ENCODE assay signal across 8 cellular contexts in genomic region chr6:127266178-127266891, GRCh38. TPM values are rescaled to one million over a fixed set of nuclear protein-coding genes. Genes with fewer than 3 reads are reported as not detected.
DNase-seq lines count a peak whose midpoint lies in the region; ATAC-seq, FAIRE-seq and TF ChIP-seq lines count a peak whose summit lies in the region.

RNF146 (plus strand) TSS chr6:127266864; CDS start chr6:127280339, 13,475 bp downstream.

- peak; percentile 86 for FAIRE-seq in GM12891 (lab: Jason Lieb, UNC)

- H3K27ac ChIP-seq in right cardiac atrium (ENCODE audit: low read length) = peak within 1 kb of the TSS; percentile 92
- H3K27ac ChIP-seq in psoas muscle = peak within 1 kb of the TSS; percentile 100
- H3K27ac ChIP-seq in urinary bladder (ENCODE audit: low read depth) = peak within 1 kb of the TSS; percentile 100

- WGBS in right cardiac atrium = under 1% methylated on average over 40 of the region's 40 CpGs
- 0 to 1% (median 1%) methylated on average over 35 to 40 of the region's 40 CpGs for WGBS in psoas muscle, 3 donors
- under 1% methylated on average over 40 of the region's 40 CpGs for WGBS in urinary bladder

- H3K9me3 ChIP-seq in right cardiac atrium (ENCODE audit: control insufficient read depth, low read length) = no peaks in the 10 kb centered on the region
- no peaks in the 10 kb centered on the region for H3K9me3 ChIP-seq in psoas muscle

- DNase-seq in GM12891 (ENCODE audit: insufficient read length, low spot score) (peak; percentile 63), NCI-H1417 treated with DMSO at 0.1 percent for 48 hours (lab: John Stamatoyannopoulos, UW) (peak; percentile 32), amygdala (lab: John Stamatoyannopoulos, UW) (peak in 54 of 56 donors; percentile 34 to 98 (median 82)), right cardiac atrium (peak; percentile 82 to 94 (median 92)), psoas muscle (peak; percentile 87 to 93)

- TF ChIP-seq POLR2A in GM12891 (IDR thresholded peaks at IDR 0.05; ENCODE audit: low read depth, low read length) = no peak

- H3K27me3 ChIP-seq in right cardiac atrium (ENCODE audit: control insufficient read depth, insufficient read depth) = no peaks in the 10 kb centered on the region
- no peaks in the 10 kb centered on the region for H3K27me3 ChIP-seq in psoas muscle (ENCODE audit: insufficient read depth in 3 of 3, low read length in 2 of 3)

- H3K4me1 ChIP-seq in right cardiac atrium (ENCODE audit: control insufficient read depth, insufficient read depth, low read length) (no peaks in the 10 kb centered on the region), psoas muscle (peaks cover 30% of the 10 kb centered on the region), urinary bladder (ENCODE audit: insufficient read depth) (no peaks in the 10 kb centered on the region)

- intact Hi-C loops in T-helper 1 cell treated with Interleukin-12 subunit alpha and Interleukin-12 subunit beta and Interleukin-4 antibody, amounts not matched to agents 30 ng/mL and 1 ng/mL, for 36 hours (cut with micrococcal nuclease) = loop anchor here (1.0 to 10.0 kb wide), 11 partner anchors 25 to 1519 kb away; partner anchors contain the start of genes CENPW, ECHDC1, HEY2 and PTPRK
- intact Hi-C loops in right cardiac atrium (cut with DNase I) = no loop called here
- intact Hi-C loops in psoas muscle (cut with DNase I) = loop anchor here (1.0 to 10.0 kb wide), 6 partner anchors 73 to 1272 kb away; no protein-coding TSS in a partner anchor

- H3K4me3 ChIP-seq in right cardiac atrium (ENCODE audit: low read length) = peak within 1 kb of the TSS; percentile 84
- H3K4me3 ChIP-seq in psoas muscle = peak within 1 kb of the TSS; percentile 92
- peak within 1 kb of the TSS; percentile 90 for H3K4me3 ChIP-seq in urinary bladder (ENCODE audit: low read depth, low read length)

- ATAC-seq in HG02840 (IDR thresholded peaks at IDR 0.05; ENCODE audit: low FRiP score, unreplicated experiment) (peak; percentile 86), right cardiac atrium (peak; percentile 95 to 97), psoas muscle (peak; percentile 92 to 94 (median 93))

- H3K36me3 ChIP-seq in psoas muscle (ENCODE audit: insufficient read depth in 1 of 2, low read depth in 1 of 2) (no peaks in the 10 kb centered on the region), urinary bladder (ENCODE audit: insufficient read depth) (no peaks in the 10 kb centered on the region)

- peak; percentile 70 for TF ChIP-seq CTCF in psoas muscle (IDR thresholded peaks at IDR 0.05)

TF ChIP-seq in GM12891, 5 proteins besides CTCF, POLR2A, EP300 and RAD21:
- TF ChIP-seq POLR2AphosphoS5 (IDR thresholded peaks at IDR 0.05; ENCODE audit: low read depth, low read length) (no peak), PAX5 (IDR thresholded peaks at IDR 0.05; ENCODE audit: insufficient read depth, low read length, severe bottlenecking) (no peak), POU2F2 (IDR thresholded peaks at IDR 0.05; ENCODE audit: low read depth, low read length) (no peak), TAF1 (IDR thresholded peaks at IDR 0.05; ENCODE audit: low read depth, low read length) (no peak), SPI1 (IDR thresholded peaks at IDR 0.05; ENCODE audit: low read depth, low read length) (no peak)

RNA-seq across cellular contexts. Expression of gene RNF146, which starts in this region (rescaled TPM):
- 12.1 TPM for polyA plus RNA-seq in GM12891 (2012; ENCODE audit: low read depth, missing spikeins)
- total RNA-seq in T-helper 1 cell treated with Interleukin-12 subunit alpha and Interleukin-12 subunit beta and Interleukin-4 antibody, amounts not matched to agents 30 ng/mL and 1 ng/mL, for 36 hours = 20.2 and 20.8 TPM in 2 replicates
- total RNA-seq in right cardiac atrium (10 to 100 TPM; 42.9 to 50.8 (median 46.2) TPM), psoas muscle (10 to 100 TPM; 64.3 to 80.9 (median 73.7) TPM), urinary bladder (70.1 TPM)
- polyA plus RNA-seq in right cardiac atrium (34.6 TPM), psoas muscle (10 to 100 TPM; 15.9 to 81.5 (median 49.7) TPM), urinary bladder (45.8 TPM)

Comparison
In these comparisons a context has a peak if more than half of its experiments do, and no peak if none do; other contexts are left out.
1. Peak in every context shown above with its lines: DNase-seq, ATAC-seq, H3K4me3 ChIP-seq and H3K27ac ChIP-seq.
2. DNase-seq: peak in every context shown above with its lines; median percentile 92 in right cardiac atrium; 90 in psoas muscle; 82 in amygdala; 63 in GM12891; 32 in NCI-H1417 treated with DMSO at 0.1 percent for 48 hours.
3. intact Hi-C loops: an anchor here in T-helper 1 cell treated with Interleukin-12 subunit alpha and Interleukin-12 subunit beta and Interleukin-4 antibody, amounts not matched to agents 30 ng/mL and 1 ng/mL, for 36 hours (1.0 to 10.0 kb wide) and psoas muscle (1.0 to 10.0 kb wide); none called in right cardiac atrium.